12 cellular contexts compared by ENCODE assay signal in genomic region chr6:5553767-5554166, GRCh38.
"Had no signal": no experiment of that assay in that cellular context is flagged by ENCODE, and none has a peak within 500 bp of the region (broad histone marks: within the 10 kb centered on the region; RNA-seq: fewer than 3 reads in every experiment).

No MANE protein-coding gene starts in this region.

- H3K27ac Mint-ChIP-seq: activated naive CD4-positive, alpha-beta T cell treated with anti-CD3 and anti-CD28 coated beads for 36 hours; effector memory CD8-positive, alpha-beta T cell had no signal

- H3K9me3 Mint-ChIP-seq: effector memory CD8-positive, alpha-beta T cell had no signal

- H3K27me3 Mint-ChIP-seq: effector memory CD8-positive, alpha-beta T cell; naive thymus-derived CD8-positive, alpha-beta T cell had no signal

- FAIRE-seq: keratinocyte had no signal

- DNase-seq: activated CD4-positive, alpha-beta T cell treated with anti-CD3 and anti-CD28 coated beads for 48 hours; activated naive CD4-positive, alpha-beta T cell treated with anti-CD3 and anti-CD28 coated beads for 36 hours; cortex of kidney; effector memory CD8-positive, alpha-beta T cell; left lung; mucosa of descending colon; naive thymus-derived CD8-positive, alpha-beta T cell; posterior cingulate gyrus; tibial artery; uterus had no signal

- H3K4me3 Mint-ChIP-seq: activated naive CD4-positive, alpha-beta T cell treated with anti-CD3 and anti-CD28 coated beads for 36 hours; effector memory CD8-positive, alpha-beta T cell; naive thymus-derived CD8-positive, alpha-beta T cell had no signal

- ATAC-seq: effector memory CD8-positive, alpha-beta T cell; gastroesophageal sphincter; left lung; mucosa of descending colon; naive thymus-derived CD8-positive, alpha-beta T cell had no signal
